In genomic region chr18:48027401-48027931, GRCh38 we compare ENCODE assay signal across 13 cellular contexts.
DNase-seq lines count a peak whose midpoint lies in the region; ATAC-seq and TF ChIP-seq lines count a peak whose summit lies in the region.
"Had no signal": no experiment of that assay in that cellular context is flagged by ENCODE, and none has a peak within 500 bp of the region (broad histone marks: within the 10 kb centered on the region; RNA-seq: fewer than 3 reads in every experiment).

No MANE protein-coding gene starts in this region.

- H4K91ac ChIP-seq in mesenchymal stem cell (ENCODE audit: low read length), result no peak overlapping the region

- H3K9me3 ChIP-seq in OCI-LY3 (ENCODE audit: insufficient read depth, low read length), result no peaks in the 10 kb centered on the region
- no peaks in the 10 kb centered on the region for H3K9me3 ChIP-seq in mesenchymal stem cell (ENCODE audit: control insufficient read depth, low read length)
- no peaks in the 10 kb centered on the region for H3K9me3 ChIP-seq in thyroid gland
- H3K9me3 ChIP-seq: SJSA1, transverse colon had no signal

- no peaks in the 10 kb centered on the region for H3K79me2 ChIP-seq in OCI-LY3 (ENCODE audit: low read length)

- H2BK120ac ChIP-seq in mesenchymal stem cell (ENCODE audit: low read depth, low read length), result no peak overlapping the region

- H3K9ac ChIP-seq in OCI-LY3 (ENCODE audit: low read length), result no peak overlapping the region
- peak overlapping the region; percentile 51 for H3K9ac ChIP-seq in mesenchymal stem cell (ENCODE audit: low read length)

- WGBS in mesenchymal stem cell, result 45% methylated on average over 6 of the region's 7 CpGs
- WGBS in thyroid gland, 2 donors, result 8 to 14% methylated on average over 7 of the region's 7 CpGs

- H3K4ac ChIP-seq in mesenchymal stem cell (ENCODE audit: low read depth in 1 of 2, low read length in 2 of 2), result no peak overlapping the region

- no peak overlapping the region for H3K27ac ChIP-seq in OCI-LY3 (ENCODE audit: low read length)
- H3K27ac ChIP-seq in cingulate gyrus (ENCODE audit: low read depth, low read length), result peak overlapping the region; percentile 20
- H3K27ac ChIP-seq in mesenchymal stem cell (ENCODE audit: low read length, poor library complexity, severe bottlenecking), result no peak overlapping the region
- H3K27ac ChIP-seq in thyroid gland, result peak overlapping the region; percentile 84 to 94 (median 89)
- H3K27ac ChIP-seq: SJSA1, transverse colon had no signal

- H4K20me1 ChIP-seq in OCI-LY3 (ENCODE audit: insufficient read depth, low read length), result no peaks in the 10 kb centered on the region

- H3K4me3 ChIP-seq in OCI-LY3 (ENCODE audit: low read length), result no peak overlapping the region
- no peak overlapping the region for H3K4me3 ChIP-seq in mesenchymal stem cell (ENCODE audit: insufficient read depth in 1 of 2, low read depth in 1 of 2, low read length in 2 of 2)
- H3K4me3 ChIP-seq in thyroid gland (replicated peaks in 1 of 3), result no peak overlapping the region
- H3K4me3 ChIP-seq: SJSA1, transverse colon had no signal

- H2BK12ac ChIP-seq in mesenchymal stem cell (ENCODE audit: low read length in 2 of 2), result no peak overlapping the region

- H3K23ac ChIP-seq in mesenchymal stem cell (ENCODE audit: low read length in 2 of 2), result no peak overlapping the region

- no peak overlapping the region for H3K18ac ChIP-seq in mesenchymal stem cell (ENCODE audit: low read depth in 1 of 2, low read length in 2 of 2)

- H3K4me1 ChIP-seq in OCI-LY3 (ENCODE audit: low read length) (no peaks in the 10 kb centered on the region), mesenchymal stem cell (ENCODE audit: control insufficient read depth, insufficient read depth, low read depth, low read length) (peaks cover 12% of the 10 kb centered on the region), thyroid gland (peaks cover 40 to 71% of the 10 kb centered on the region in 2 donors)

- H3K27me3 ChIP-seq in OCI-LY3 (ENCODE audit: low read depth, low read length) (no peaks in the 10 kb centered on the region), mesenchymal stem cell (ENCODE audit: control insufficient read depth in 1 of 2, insufficient read depth in 1 of 2, low read length in 2 of 2) (peaks cover 0 to 7% of the 10 kb centered on the region in 2 experiments), thyroid gland (no peaks in the 10 kb centered on the region)
- H3K27me3 ChIP-seq: SJSA1, transverse colon had no signal

- peak; percentile 4 for DNase-seq in mesenchymal stem cell
- DNase-seq in thyroid gland, result peak; percentile 91 to 94
- no peak for DNase-seq in dedifferentiated amniotic fluid mesenchymal stem cell (ENCODE audit: extremely low spot score)
- no peak for DNase-seq in SIG-M5 treated with dmso at 0.1 percent for 504 hours (lab: John Stamatoyannopoulos, UW; ENCODE audit: unreplicated experiment)
- DNase-seq in NCI-H748 treated with DMSO at 0.1 percent for 48 hours (lab: John Stamatoyannopoulos, UW), result no peak
- DNase-seq: activated B cell treated with CpG ODN at 0.5 μM for 24 hours, NCI-H510A treated with DMSO at 0.1 percent for 48 hours, small intestine, transverse colon had no signal

- no peak for ATAC-seq in GM21381 (IDR thresholded peaks at IDR 0.05; ENCODE audit: unreplicated experiment)

- H3K36me3 ChIP-seq in OCI-LY3 (replicated peaks; ENCODE audit: low read depth, low read length) (no peaks in the 10 kb centered on the region), mesenchymal stem cell (ENCODE audit: control insufficient read depth in 1 of 2, insufficient read depth in 2 of 2, low read depth in 1 of 2, low read length in 2 of 2) (no peaks in the 10 kb centered on the region), thyroid gland (peaks cover 0 to 6% of the 10 kb centered on the region in 2 donors)
- H3K36me3 ChIP-seq: SJSA1, transverse colon had no signal

- no peak overlapping the region for H3K14ac ChIP-seq in mesenchymal stem cell (ENCODE audit: low read length in 2 of 2)

- TF ChIP-seq POLR2A in thyroid gland (IDR thresholded peaks at IDR 0.05), result peak in 1 of 2 donors; percentile 14

- H3K4me2 ChIP-seq in OCI-LY3 (ENCODE audit: low read length) (no peak overlapping the region), mesenchymal stem cell (ENCODE audit: low read length, poor library complexity, severe bottlenecking) (no peak overlapping the region)

- no peak overlapping the region for H2BK5ac ChIP-seq in mesenchymal stem cell (ENCODE audit: low read depth, low read length, poor library complexity, severe bottlenecking)

- no peak overlapping the region for H2AK5ac ChIP-seq in mesenchymal stem cell (ENCODE audit: low read length, severe bottlenecking)

- H4K8ac ChIP-seq in mesenchymal stem cell (ENCODE audit: low read length), result no peak overlapping the region

- TF ChIP-seq CTCF in OCI-LY3 (IDR thresholded peaks at IDR 0.05; ENCODE audit: low read depth, low read length), result no peak
- TF ChIP-seq CTCF in thyroid gland (IDR thresholded peaks at IDR 0.05), result no peak

- H2BK15ac ChIP-seq in mesenchymal stem cell (ENCODE audit: low read depth, poor library complexity, severe bottlenecking), result no peak overlapping the region

- H3K79me1 ChIP-seq in mesenchymal stem cell (replicated peaks; ENCODE audit: low read length, poor library complexity, severe bottlenecking), result no peaks in the 10 kb centered on the region

- intact Hi-C loops in thyroid gland (cut with DNase I), result no loop called here

- H2AFZ ChIP-seq in OCI-LY3 (ENCODE audit: low read depth, low read length) (peak overlapping the region; percentile 62; the same call in 1 of the 2 replicates), mesenchymal stem cell (ENCODE audit: low read depth, low read length) (no peak overlapping the region)

Comparison
In these comparisons a context has a peak if more than half of its experiments do, and no peak if none do; other contexts are left out.
1. H3K27ac ChIP-seq: peak in cingulate gyrus (single experiment) and thyroid gland (3 of 3); none in OCI-LY3 (single experiment) and mesenchymal stem cell (single experiment).
2. DNase-seq: peak in mesenchymal stem cell (single experiment) and thyroid gland (2 of 2); none in dedifferentiated amniotic fluid mesenchymal stem cell (single experiment), SIG-M5 treated with dmso at 0.1 percent for 504 hours (single experiment) and NCI-H748 treated with DMSO at 0.1 percent for 48 hours (single experiment).